In genomic region chr7:7706101-7706511, GRCh38 we compare ENCODE assay signal across 15 cellular contexts. TPM values are rescaled to one million over a fixed set of nuclear protein-coding genes. Genes with fewer than 3 reads are reported as not detected.
DNase-seq lines count a peak whose midpoint lies in the region; ATAC-seq, FAIRE-seq and TF ChIP-seq lines count a peak whose summit lies in the region.
"Had no signal": no experiment of that assay in that cellular context is flagged by ENCODE, and none has a peak within 500 bp of the region (broad histone marks: within the 10 kb centered on the region; RNA-seq: fewer than 3 reads in every experiment).

No MANE protein-coding gene starts in this region.

- no peak for TF ChIP-seq CTCF in GM12865 (IDR thresholded peaks at IDR 0.05; ENCODE audit: insufficient read depth, low read depth, low read length, missing control alignments)
- TF ChIP-seq CTCF in ascending aorta (IDR thresholded peaks at IDR 0.05): no peak
- no peak for TF ChIP-seq CTCF in spleen (IDR thresholded peaks at IDR 0.05 in 8 of 11, conservative IDR thresholded peaks at IDR 0.05 in 3 of 11)

- DNase-seq in GM12865 (ENCODE audit: low read depth): peak; percentile 52
- DNase-seq in ascending aorta (ENCODE audit: low spot score in 2 of 2): no peak
- DNase-seq in spleen: no peak
- no peak for DNase-seq in GM12892 (ENCODE audit: insufficient read length)
- DNase-seq: activated CD4-positive, alpha-beta T cell treated with anti-CD3 and anti-CD28 coated beads, Interleukin-2, amount 50 U/mL, for 48 hours; activated naive CD4-positive, alpha-beta T cell treated with anti-CD3 and anti-CD28 coated beads, Interleukin-2, amount 10 ng/mL, durations not matched to agents 7 days and 5 days; AML-193; Karpas-422; NCI-H2107; PC-9; T-helper 1 cell had no signal

- H3K4me3 ChIP-seq in GM12865 (ENCODE audit: low read depth, low read length) (no peak overlapping the region), ascending aorta (no peak overlapping the region), spleen (no peak overlapping the region)
- H3K4me3 ChIP-seq: PC-9 had no signal

- ATAC-seq in GM19043 (IDR thresholded peaks at IDR 0.05; ENCODE audit: low read depth, unreplicated experiment): peak; percentile 62
- ATAC-seq in HG02678 (IDR thresholded peaks at IDR 0.05; ENCODE audit: unreplicated experiment): peak; percentile 63
- ATAC-seq in HG03460 (IDR thresholded peaks at IDR 0.05; ENCODE audit: unreplicated experiment): peak; percentile 50
- ATAC-seq in HG03439 (IDR thresholded peaks at IDR 0.05; ENCODE audit: unreplicated experiment): no peak

- H3K4me1 ChIP-seq in ascending aorta (peaks cover 0 to 10% of the 10 kb centered on the region in 2 donors), spleen (peaks cover 0 to 45% (median 8%) of the 10 kb centered on the region in 6 donors)

- intact Hi-C loops in ascending aorta (cut with DNase I): no loop called here
- intact Hi-C loops in spleen (cut with DNase I; ENCODE audit: low total_unique reads): no loop called here

- FAIRE-seq in GM12892 (lab: Jason Lieb, UNC): no peak

- 55 to 82% (median 82%) methylated on average over 1 of the region's 1 CpG for WGBS in spleen, 5 donors

- H3K9me3 ChIP-seq in ascending aorta: no peaks in the 10 kb centered on the region
- H3K9me3 ChIP-seq in spleen: no peaks in the 10 kb centered on the region

- no peaks in the 10 kb centered on the region for H3K36me3 ChIP-seq in ascending aorta
- no peaks in the 10 kb centered on the region for H3K36me3 ChIP-seq in spleen

- H3K27ac ChIP-seq in ascending aorta (no peak overlapping the region), spleen (peak overlapping the region in 1 of 8 donors; percentile 18)
- H3K27ac ChIP-seq: PC-9 had no signal

- H3K27me3 ChIP-seq in ascending aorta (no peaks in the 10 kb centered on the region), spleen (replicated peaks in 1 of 7) (no peaks in the 10 kb centered on the region)

- TF ChIP-seq POLR2A in spleen (IDR thresholded peaks at IDR 0.05) (no peak), GM12892 (IDR thresholded peaks at IDR 0.05; ENCODE audit: low read depth, low read length) (no peak)

RNA-seq across cellular contexts. Expression of gene RPA3, which starts 12.3 kb away (rescaled TPM):
- total RNA-seq in ascending aorta: 0.96 TPM
- total RNA-seq in spleen: 10 to 100 TPM; 18.0 to 32.1 (median 25.4) TPM
- 10 to 100 TPM; 28.3 to 41.8 (median 41.0) TPM for polyA plus RNA-seq in spleen
- 117 TPM for polyA plus RNA-seq in GM12892 (2012; ENCODE audit: missing spikeins)
